Comparison of ENCODE assay signal across 8 cellular contexts in genomic region chr2:84882415-84882738, GRCh38. TPM values are rescaled to one million over a fixed set of nuclear protein-coding genes. Genes with fewer than 3 reads are reported as not detected.
DNase-seq lines count a peak whose midpoint lies in the region; ATAC-seq and TF ChIP-seq lines count a peak whose summit lies in the region.

No MANE protein-coding gene starts in this region.

- H3K4me3 ChIP-seq in BLaER1 treated with 17β-estradiol and CSF1 and Interleukin-3, amounts not matched to agents 10 nM and 100 nM: peak overlapping the region in 2 of 10 experiments; percentile 54 to 56; a peak in 2 of 20 replicates
- H3K4me3 ChIP-seq in HCT116 (replicated peaks in 1 of 2; ENCODE audit: low read depth in 1 of 2, low read length in 2 of 2) (peak overlapping the region; percentile 51 to 63), mucosa of rectum (ENCODE audit: low read length in 2 of 2) (peak overlapping the region in 1 of 2 donors; percentile 92)

- H3K9me3 ChIP-seq in BLaER1 treated with 17β-estradiol and CSF1 and Interleukin-3, amounts not matched to agents 10 nM and 100 nM (replicated peaks in 1 of 11): no peaks in the 10 kb centered on the region
- no peaks in the 10 kb centered on the region for H3K9me3 ChIP-seq in HCT116 (ENCODE audit: control insufficient read depth in 1 of 2, insufficient read depth in 1 of 2, low read depth in 1 of 2, low read length in 2 of 2)
- H3K9me3 ChIP-seq in mucosa of rectum (ENCODE audit: control insufficient read depth in 2 of 2, low read length in 2 of 2): no peaks in the 10 kb centered on the region

- H3K9ac ChIP-seq in BLaER1 treated with 17β-estradiol and CSF1 and Interleukin-3, amounts not matched to agents 10 nM and 100 nM: no peak overlapping the region
- H3K9ac ChIP-seq in HCT116 (ENCODE audit: low read length): peak overlapping the region; percentile 57; the same call in 1 of the 2 replicates
- peak overlapping the region; percentile 68 to 94 for H3K9ac ChIP-seq in mucosa of rectum (ENCODE audit: low read depth in 1 of 2, low read length in 2 of 2)

- no peak for TF ChIP-seq CTCF in HCT116 (IDR thresholded peaks at IDR 0.05 in 2 of 3, conservative IDR thresholded peaks at IDR 0.05 in 1 of 3; ENCODE audit: borderline replicate concordance in 1 of 3, insufficient read depth in 1 of 3, low read depth in 2 of 3, low read length in 2 of 3)
- TF ChIP-seq CTCF in GM10248 (IDR thresholded peaks at IDR 0.05; ENCODE audit: control extremely low read depth, extremely low read depth, low read depth, missing control alignments): no peak

- BruUV-seq in HCT116 (replicated peaks; lab: Mats Ljungman, UMichigan): no TSS peak

- no peaks in the 10 kb centered on the region for H3K36me3 Mint-ChIP-seq in activated naive CD8-positive, alpha-beta T cell

- H4K20me1 ChIP-seq in BLaER1 treated with 17β-estradiol and CSF1 and Interleukin-3, amounts not matched to agents 10 nM and 100 nM: peaks cover 0 to 18% (median 9%) of the 10 kb centered on the region in 11 experiments; a peak in 14 of 22 replicates
- no peaks in the 10 kb centered on the region for H4K20me1 ChIP-seq in HCT116 (ENCODE audit: insufficient read depth)

- no peaks in the 10 kb centered on the region for H3K36me3 ChIP-seq in BLaER1 treated with 17β-estradiol and CSF1 and Interleukin-3, amounts not matched to agents 10 nM and 100 nM
- no peaks in the 10 kb centered on the region for H3K36me3 ChIP-seq in HCT116 (ENCODE audit: control insufficient read depth in 1 of 2, insufficient read depth in 2 of 2, low read length in 2 of 2)
- no peaks in the 10 kb centered on the region for H3K36me3 ChIP-seq in mucosa of rectum (ENCODE audit: control insufficient read depth in 2 of 2, insufficient read depth in 2 of 2, low read length in 2 of 2)

- intact Hi-C loops in HCT116 (cut with micrococcal nuclease): loop anchor here (1.0 kb wide), 2 partner anchors 43 to 387 kb away; no protein-coding TSS in a partner anchor

- peak overlapping the region; percentile 100 for H3K27ac Mint-ChIP-seq in activated naive CD8-positive, alpha-beta T cell

- H3K27ac ChIP-seq in BLaER1 treated with 17β-estradiol and CSF1 and Interleukin-3, amounts not matched to agents 10 nM and 100 nM: no peak overlapping the region
- H3K27ac ChIP-seq in HCT116 (ENCODE audit: low read depth, low read length): no peak overlapping the region
- H3K27ac ChIP-seq in mucosa of rectum (ENCODE audit: low read depth in 2 of 2, low read length in 2 of 2): peak overlapping the region in 1 of 2 donors; percentile 85

- CTCF ChIA-PET in HCT116 (lab: Charles Lee) (interaction anchor here (0.7 to 2.0 kb wide), 15 partner anchors 9 to 389 kb away, joined by 3 to 18 read pairs (median 4); no protein-coding TSS in a partner anchor), GM10248 (lab: Yijun Ruan, JAX) (interaction anchor here (0.6 to 5.0 kb wide), 12 partner anchors 10 to 415 kb away, joined by 3 to 26 read pairs (median 4); no protein-coding TSS in a partner anchor)

- peaks cover 20 to 32% (median 25%) of the 10 kb centered on the region in 10 experiments for H3K4me1 ChIP-seq in BLaER1 treated with 17β-estradiol and CSF1 and Interleukin-3, amounts not matched to agents 10 nM and 100 nM
- H3K4me1 ChIP-seq in HCT116 (ENCODE audit: control insufficient read depth in 1 of 2, insufficient read depth in 2 of 2, low read length in 2 of 2) (peaks cover 5 to 24% of the 10 kb centered on the region in 2 experiments; a peak in 3 of 4 replicates), mucosa of rectum (ENCODE audit: control insufficient read depth in 2 of 2, insufficient read depth in 2 of 2, low read length in 2 of 2) (peaks cover 0 to 6% of the 10 kb centered on the region in 2 donors)

- H3K4me1 Mint-ChIP-seq in activated naive CD8-positive, alpha-beta T cell (ENCODE audit: low read depth): peaks cover 70% of the 10 kb centered on the region

- H3K27me3 ChIP-seq in BLaER1 treated with 17β-estradiol and CSF1 and Interleukin-3, amounts not matched to agents 10 nM and 100 nM: peaks cover 69 to 84% (median 77%) of the 10 kb centered on the region in 11 experiments
- no peaks in the 10 kb centered on the region; the same call in 1 of the 2 replicates for H3K27me3 ChIP-seq in HCT116 (ENCODE audit: insufficient read depth, low read length)
- peaks cover 0 to 2% of the 10 kb centered on the region in 2 donors for H3K27me3 ChIP-seq in mucosa of rectum (ENCODE audit: control insufficient read depth in 2 of 2, insufficient read depth in 2 of 2, low read length in 2 of 2)

- no peak for TF ChIP-seq POLR2A in HCT116 (IDR thresholded peaks at IDR 0.05; ENCODE audit: borderline replicate concordance, extremely low read depth, insufficient read depth, insufficient read length)

- no peaks in the 10 kb centered on the region for H3K9me3 Mint-ChIP-seq in activated naive CD8-positive, alpha-beta T cell (ENCODE audit: low read depth)

- POLR2A ChIA-PET in HCT116 (lab: Charles Lee): interaction anchor here (0.9 to 1.7 kb wide), 4 partner anchors 18 to 44 kb away, joined by 3 to 7 read pairs (median 5); partner anchors contain the start of gene TMSB10
- POLR2A ChIA-PET in GM10248 (lab: Yijun Ruan, JAX): no interaction called here

- TF ChIP-seq RAD21 in HCT116 (IDR thresholded peaks at IDR 0.05; ENCODE audit: low read depth): no peak

- H3K79me2 ChIP-seq in HCT116 (ENCODE audit: insufficient read depth, low read length): no peaks in the 10 kb centered on the region

- peak overlapping the region; percentile 97 for H3K4me3 Mint-ChIP-seq in activated naive CD8-positive, alpha-beta T cell

- H3K27me3 Mint-ChIP-seq in activated naive CD8-positive, alpha-beta T cell: no peaks in the 10 kb centered on the region

- peak; percentile 37 for ATAC-seq in HCT116

- no peaks in the 10 kb centered on the region for H3K9me2 ChIP-seq in HCT116 (ENCODE audit: insufficient read depth)

- RAD21 ChIA-PET in HCT116 (lab: Charles Lee; ENCODE audit: low non-redundant PET in 1 of 2, low total read pairs in 2 of 2, uncharacterized antibody in 2 of 2, unreplicated experiment in 2 of 2): no interaction called here

- H3K4me2 ChIP-seq in BLaER1 treated with 17β-estradiol and CSF1 and Interleukin-3, amounts not matched to agents 10 nM and 100 nM: peak overlapping the region; percentile 80 to 100 (median 87); a peak in 17 of 22 replicates
- peak overlapping the region; percentile 82 for H3K4me2 ChIP-seq in HCT116 (ENCODE audit: low read length)

- DNase-seq in HCT116 (ENCODE audit: low read depth, low spot score) (no peak), GM10248 (ENCODE audit: extremely low spot score) (no peak), SKM-1 treated with dmso at 0.1 percent for 144 hours (lab: John Stamatoyannopoulos, UW; ENCODE audit: unreplicated experiment) (no peak), D341Med (ENCODE audit: low spot score) (no peak), mucosa of gallbladder (ENCODE audit: low spot score) (no peak)

- H2AFZ ChIP-seq in HCT116 (ENCODE audit: low read depth, low read length, poor library complexity, severe bottlenecking): peak overlapping the region; percentile 85

TF ChIP-seq in HCT116, 20 proteins besides CTCF, POLR2A, EP300 and RAD21 (continues in another document):
- TF ChIP-seq EGR1 (IDR thresholded peaks at IDR 0.05; ENCODE audit: low read depth) (no peak), SRF (IDR thresholded peaks at IDR 0.05; ENCODE audit: low read depth) (no peak), ELF1 (IDR thresholded peaks at IDR 0.05; ENCODE audit: borderline replicate concordance, low read depth) (no peak), MAX (IDR thresholded peaks at IDR 0.05) (no peak), FOSL1 (IDR thresholded peaks at IDR 0.05; ENCODE audit: low read depth) (no peak), REST (IDR thresholded peaks at IDR 0.05; ENCODE audit: low read depth) (no peak), POLR2AphosphoS5 (IDR thresholded peaks at IDR 0.05; ENCODE audit: low read depth, low read length) (no peak)

RNA-seq across cellular contexts. Expression of gene TRABD2A, which starts 1.5 kb away (rescaled TPM):
- total RNA-seq in HCT116 (2021; ENCODE audit: unreplicated experiment): 4.6 TPM
- 3.1 and 4.9 TPM in 2 replicates for polyA plus RNA-seq in HCT116 (2012)
- total RNA-seq in mucosa of gallbladder: 0.52 TPM

RNA-seq across cellular contexts. Expression of gene TMSB10, which starts 23.1 kb away (rescaled TPM):
- total RNA-seq in HCT116 (2021; ENCODE audit: unreplicated experiment) (2,677 TPM), mucosa of gallbladder (999 TPM)
- 4,398 and 5,903 TPM in 2 replicates for polyA plus RNA-seq in HCT116 (2012)

Comparison
In these comparisons a context has a peak if more than half of its experiments do, and no peak if none do; other contexts are left out.
1. H3K9ac ChIP-seq: peak in HCT116 (single experiment) and mucosa of rectum (2 of 2); none in BLaER1 treated with 17β-estradiol and CSF1 and Interleukin-3, amounts not matched to agents 10 nM and 100 nM (0 of 11).